ENCODE assay signal across 19 cellular contexts in the genomic region with DNA sequence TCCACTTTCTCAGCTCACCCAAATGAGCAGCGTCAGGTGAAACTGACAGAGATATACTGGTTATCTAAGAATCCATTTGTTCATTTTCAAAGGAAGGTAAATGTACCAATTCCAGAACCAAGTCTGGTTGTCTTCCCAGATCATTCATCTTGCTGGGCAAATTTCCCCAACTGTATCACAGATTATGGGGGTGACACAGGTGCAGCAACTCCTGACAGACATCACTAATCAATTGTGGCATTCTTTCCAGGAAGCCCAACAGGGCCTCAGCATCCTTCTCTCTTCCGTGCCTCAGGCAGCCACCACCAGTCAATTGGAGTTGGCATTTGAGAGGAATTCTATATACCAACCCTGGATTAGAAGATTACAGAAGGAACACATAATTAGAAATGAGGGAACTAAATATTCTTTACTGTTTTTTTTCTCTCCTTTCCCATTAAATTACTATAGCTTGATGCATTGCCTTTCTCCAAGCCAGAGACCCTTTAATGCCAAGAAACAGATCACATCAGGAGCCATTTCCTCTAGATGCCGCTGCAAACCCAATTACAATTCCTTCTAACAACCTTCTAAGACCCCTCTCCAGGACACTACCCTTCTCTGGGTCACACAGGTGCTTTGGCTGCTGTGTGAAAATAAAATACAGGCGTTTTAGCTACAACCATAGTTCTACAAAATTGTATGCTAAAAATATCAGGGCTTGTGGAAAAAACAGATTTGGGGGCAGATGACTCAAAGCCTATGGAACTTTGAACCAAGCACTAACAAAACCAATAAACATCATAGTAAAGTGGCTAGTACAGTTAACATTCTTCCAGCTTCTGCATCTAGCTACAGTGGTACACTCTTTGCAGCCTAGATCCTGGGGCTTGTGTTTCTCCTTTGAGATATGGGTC.
DNase-seq lines count a peak whose midpoint lies in the region; ATAC-seq, FAIRE-seq and TF ChIP-seq lines count a peak whose summit lies in the region.
"Had no signal": no experiment of that assay in that cellular context is flagged by ENCODE, and none has a peak within 500 bp of the region (broad histone marks: within the 10 kb centered on the region; RNA-seq: fewer than 3 reads in every experiment).

No MANE protein-coding gene starts in this region.

- no peaks in the 10 kb centered on the region for H3K9me2 ChIP-seq in SU-DHL-6 (replicated peaks; ENCODE audit: insufficient read depth, low read length)

- no peak for DNase-seq in GM12891 (ENCODE audit: insufficient read length, low spot score)
- DNase-seq in pancreas: peak in 1 of 6 donors; percentile 9
- no peak for DNase-seq in activated CD4-positive, alpha-beta T cell treated with anti-CD3 and anti-CD28 coated beads for 1 hour
- DNase-seq in glutamatergic neuron: no peak
- DNase-seq in caudate nucleus (lab: John Stamatoyannopoulos, UW): no peak
- DNase-seq: BE2C; CD8-positive, alpha-beta memory T cell; EL; GM23248; NCI-H1048; NCI-H146; NCI-H226; NCI-H69; SHP77; T-helper 17 cell had no signal

- ATAC-seq in pancreas: peak in 3 of 4 donors; percentile 43 to 54 (median 52)
- no peak for ATAC-seq in HG02840 (IDR thresholded peaks at IDR 0.05; ENCODE audit: low FRiP score, unreplicated experiment)
- ATAC-seq: T-helper 17 cell had no signal

- no peaks in the 10 kb centered on the region for H4K20me1 ChIP-seq in SU-DHL-6 (ENCODE audit: low read depth, low read length)

- peaks cover 11% of the 10 kb centered on the region for H3K36me3 ChIP-seq in KOPT-K1 (ENCODE audit: insufficient read depth, low read length)
- no peaks in the 10 kb centered on the region for H3K36me3 ChIP-seq in SU-DHL-6 (ENCODE audit: low read length)
- H3K36me3 ChIP-seq in pancreas: no peaks in the 10 kb centered on the region
- H3K36me3 ChIP-seq: BE2C had no signal

- peak; percentile 73 for FAIRE-seq in GM12891 (lab: Jason Lieb, UNC)
- no peak for FAIRE-seq in pancreas (lab: Jason Lieb, UNC)
- FAIRE-seq: RCC 7860 had no signal

- H3K4me3 ChIP-seq in SU-DHL-6 (ENCODE audit: insufficient read depth, low read length, poor library complexity, severe bottlenecking) (no peak overlapping the region), pancreas (no peak overlapping the region)
- H3K4me3 ChIP-seq: GM23248 had no signal

- no peaks in the 10 kb centered on the region for H3K27me3 Mint-ChIP-seq in glutamatergic neuron (ENCODE audit: unreplicated experiment)
- H3K27me3 Mint-ChIP-seq: CD8-positive, alpha-beta memory T cell; T-helper 17 cell had no signal

- H3K27ac Mint-ChIP-seq in glutamatergic neuron (ENCODE audit: unreplicated experiment): no peak overlapping the region
- H3K27ac Mint-ChIP-seq: T-helper 17 cell had no signal

- no peaks in the 10 kb centered on the region for H3K79me2 ChIP-seq in SU-DHL-6 (ENCODE audit: insufficient read depth, low read length)

- peak overlapping the region; percentile 32 for H3K4me2 ChIP-seq in SU-DHL-6 (ENCODE audit: low read depth, low read length, poor library complexity, severe bottlenecking)

- H3K4me1 Mint-ChIP-seq in glutamatergic neuron (ENCODE audit: low read depth, unreplicated experiment): no peaks in the 10 kb centered on the region
- H3K4me1 Mint-ChIP-seq: CD8-positive, alpha-beta memory T cell had no signal

- no peaks in the 10 kb centered on the region for H3K9me3 ChIP-seq in KOPT-K1 (ENCODE audit: insufficient read depth, low read length, poor library complexity, severe bottlenecking)
- no peaks in the 10 kb centered on the region for H3K9me3 ChIP-seq in SU-DHL-6 (ENCODE audit: insufficient read depth, low read length)
- H3K9me3 ChIP-seq in pancreas: no peaks in the 10 kb centered on the region
- H3K9me3 ChIP-seq: BE2C had no signal

- H3K4me1 ChIP-seq in pancreas: peaks cover 0 to 33% (median 0%) of the 10 kb centered on the region in 3 donors

- H2AFZ ChIP-seq in SU-DHL-6 (ENCODE audit: low read depth, low read length, severe bottlenecking): no peak overlapping the region
- H2AFZ ChIP-seq: GM23248 had no signal

- H3F3A ChIP-seq in SU-DHL-6 (ENCODE audit: insufficient read depth): no peaks in the 10 kb centered on the region

- H3K27me3 ChIP-seq in SU-DHL-6 (ENCODE audit: low read length) (no peaks in the 10 kb centered on the region), pancreas (no peaks in the 10 kb centered on the region)
- H3K27me3 ChIP-seq: BE2C had no signal

- no peak overlapping the region for H3K4me3 Mint-ChIP-seq in glutamatergic neuron (ENCODE audit: unreplicated experiment)
- H3K4me3 Mint-ChIP-seq: CD8-positive, alpha-beta memory T cell; T-helper 17 cell had no signal

- H3K9me3 Mint-ChIP-seq in glutamatergic neuron (ENCODE audit: unreplicated experiment): no peaks in the 10 kb centered on the region

- no peaks in the 10 kb centered on the region for H3K36me3 Mint-ChIP-seq in glutamatergic neuron (ENCODE audit: unreplicated experiment)
- H3K36me3 Mint-ChIP-seq: CD8-positive, alpha-beta memory T cell had no signal

- H3K27ac ChIP-seq in KOPT-K1 (ENCODE audit: low read depth, low read length, poor library complexity, severe bottlenecking): peak overlapping the region; percentile 50
- peak overlapping the region; percentile 36 for H3K27ac ChIP-seq in SU-DHL-6 (ENCODE audit: low read depth, low read length)
- H3K27ac ChIP-seq in pancreas: peak overlapping the region in 1 of 4 donors; percentile 57
- H3K27ac ChIP-seq in caudate nucleus (ENCODE audit: low read depth, low read length): no peak overlapping the region
- H3K27ac ChIP-seq: GM23248 had no signal

- intact Hi-C loops in pancreas (cut with DNase I): no loop called here

- TF ChIP-seq CTCF in SU-DHL-6 (IDR thresholded peaks at IDR 0.05; ENCODE audit: insufficient read depth, low read length, poor library complexity, severe bottlenecking): no peak
- no peak for TF ChIP-seq CTCF in pancreas (IDR thresholded peaks at IDR 0.05)
- TF ChIP-seq CTCF in glutamatergic neuron (IDR thresholded peaks at IDR 0.05; ENCODE audit: partially characterized antibody, unreplicated experiment): no peak

- WGBS in pancreas, 2 donors: 63 to 66% methylated on average over 4 of the region's 4 CpGs

- TF ChIP-seq POLR2A in GM12891 (IDR thresholded peaks at IDR 0.05; ENCODE audit: low read depth, low read length): no peak

- H3K9ac ChIP-seq in SU-DHL-6 (ENCODE audit: low read length): peak overlapping the region; percentile 6; the same call in 1 of the 2 replicates
- H3K9ac ChIP-seq: GM23248 had no signal

TF ChIP-seq in GM12891, 5 proteins besides CTCF, POLR2A, EP300 and RAD21:
- TF ChIP-seq TAF1 (IDR thresholded peaks at IDR 0.05; ENCODE audit: low read depth, low read length): no peak
- no peak for TF ChIP-seq SPI1 (IDR thresholded peaks at IDR 0.05; ENCODE audit: low read depth, low read length)
- TF ChIP-seq POU2F2 (IDR thresholded peaks at IDR 0.05; ENCODE audit: low read depth, low read length): no peak
- TF ChIP-seq POLR2AphosphoS5 (IDR thresholded peaks at IDR 0.05; ENCODE audit: low read depth, low read length): no peak
- TF ChIP-seq PAX5 (IDR thresholded peaks at IDR 0.05; ENCODE audit: insufficient read depth, low read length, severe bottlenecking): no peak
TF ChIP-seq in GM12891: peak in this region for 0.
